Comparison of ENCODE assay signal across 26 cellular contexts in genomic region chr13:25776722-25777121, GRCh38.
DNase-seq lines count a peak whose midpoint lies in the region; ATAC-seq, FAIRE-seq and TF ChIP-seq lines count a peak whose summit lies in the region.
"Had no signal": no experiment of that assay in that cellular context is flagged by ENCODE, and none has a peak within 500 bp of the region (broad histone marks: within the 10 kb centered on the region; RNA-seq: fewer than 3 reads in every experiment).

No MANE protein-coding gene starts in this region.

- H3K4me1 Mint-ChIP-seq in nephron: peaks cover 60% of the 10 kb centered on the region
- no peaks in the 10 kb centered on the region for H3K4me1 Mint-ChIP-seq in stimulated activated naive B cell treated with anti-CD40 and anti-IgM and Interleukin-4, amounts not matched to agents 10 μg/mL and 1 μg/mL and 100 μg/mL, for 72 hours

- no peak overlapping the region for H4K5ac ChIP-seq in H1 (ENCODE audit: insufficient read length, low read depth, low read length)

- DNase-seq in H1 (ENCODE audit: low read depth in 1 of 2, low spot score in 2 of 2): no peak
- DNase-seq in stimulated activated naive B cell treated with anti-CD40 and anti-IgM and Interleukin-4, amounts not matched to agents 10 μg/mL and 1 μg/mL and 100 μg/mL, for 72 hours: no peak
- DNase-seq in activated effector memory CD4-positive, alpha-beta T cell treated with Interleukin-2 at 50 U/mL for 16 hours: no peak
- DNase-seq: C1 segment of cervical spinal cord; CD4-positive, alpha-beta memory T cell; COR-L47; HFFc6; Karpas-422; NCI-H1092 treated with DMSO at 0.1 percent for 48 hours; NCI-H1436; NCI-H187; NCI-H2081 treated with DMSO at 0.1 percent for 48 hours; NCI-H524 treated with DMSO at 0.1 percent for 48 hours; NCI-H774; PC-3; SJCRH30 had no signal

- H3K27ac ChIP-seq in BLaER1 (no peak overlapping the region), HEK293 (ENCODE audit: extremely low read depth, low read depth, low read length) (peak overlapping the region; percentile 40; the same call in 1 of the 2 replicates), H1 (ENCODE audit: low read depth, low read length) (no peak overlapping the region)
- H3K27ac ChIP-seq: SJCRH30 had no signal

- no peak overlapping the region for H3K4ac ChIP-seq in H1 (replicated peaks; ENCODE audit: insufficient read length, low read depth, low read length)

- H3K27me3 Mint-ChIP-seq in nephron (ENCODE audit: low read depth): no peaks in the 10 kb centered on the region
- peaks cover 7 to 15% of the 10 kb centered on the region in 2 donors for H3K27me3 Mint-ChIP-seq in stimulated activated naive B cell treated with anti-CD40 and anti-IgM and Interleukin-4, amounts not matched to agents 10 μg/mL and 1 μg/mL and 100 μg/mL, for 72 hours

- no peak overlapping the region for H3K56ac ChIP-seq in H1 (replicated peaks; ENCODE audit: insufficient read length, low read depth, low read length)

- H3K4me1 ChIP-seq in BLaER1 (peaks cover 51% of the 10 kb centered on the region), HEK293 (ENCODE audit: control insufficient read depth, insufficient read depth, low read length) (peaks cover 16% of the 10 kb centered on the region), H1 (replicated peaks in 1 of 4; ENCODE audit: control insufficient read depth in 3 of 4, insufficient read depth in 4 of 4, low read length in 3 of 4) (peaks cover 0 to 4% (median 1%) of the 10 kb centered on the region in 4 experiments; a peak in 5 of 7 replicates)

- no peaks in the 10 kb centered on the region for H3K36me3 Mint-ChIP-seq in nephron (ENCODE audit: low read depth)
- no peaks in the 10 kb centered on the region for H3K36me3 Mint-ChIP-seq in stimulated activated naive B cell treated with anti-CD40 and anti-IgM and Interleukin-4, amounts not matched to agents 10 μg/mL and 1 μg/mL and 100 μg/mL, for 72 hours
- H3K36me3 Mint-ChIP-seq: CD4-positive, alpha-beta memory T cell had no signal

- no peaks in the 10 kb centered on the region for H3K9me3 ChIP-seq in BLaER1
- no peaks in the 10 kb centered on the region for H3K9me3 ChIP-seq in HEK293 (ENCODE audit: control insufficient read depth, insufficient read depth, low read depth, low read length)
- H3K9me3 ChIP-seq in H1 (ENCODE audit: insufficient read depth in 2 of 2, low read depth in 1 of 2, low read length in 1 of 2): no peaks in the 10 kb centered on the region
- H3K9me3 ChIP-seq: SJCRH30 had no signal

- H2BK5ac ChIP-seq in H1 (ENCODE audit: low read depth, low read length): no peak overlapping the region

- H4K8ac ChIP-seq in H1 (ENCODE audit: extremely low read depth, insufficient read depth, low read length): no peak overlapping the region

- peak overlapping the region; percentile 53; the same call in 1 of the 2 replicates for H2BK15ac ChIP-seq in H1 (ENCODE audit: low read length)

- H3K23me2 ChIP-seq in H1 (ENCODE audit: low read depth, low read length): no peaks in the 10 kb centered on the region

- H2BK12ac ChIP-seq in H1 (ENCODE audit: low read depth, low read length): no peak overlapping the region

- H3K79me1 ChIP-seq in H1 (ENCODE audit: low read depth, low read length): no peaks in the 10 kb centered on the region

- H3K4me2 ChIP-seq in BLaER1 (peak overlapping the region; percentile 22), H1 (ENCODE audit: insufficient read depth in 1 of 2, low read depth in 2 of 2, low read length in 2 of 2) (no peak overlapping the region)

- H4K20me1 ChIP-seq in BLaER1 (no peaks in the 10 kb centered on the region), H1 (replicated peaks in 1 of 2; ENCODE audit: control insufficient read depth in 1 of 2, insufficient read depth in 2 of 2, low read length in 2 of 2) (no peaks in the 10 kb centered on the region)

- no peak overlapping the region for H2BK20ac ChIP-seq in H1 (ENCODE audit: low read length)

- no peak for FAIRE-seq in H1 (lab: Jason Lieb, UNC)
- FAIRE-seq: A204.1, G401.6, GM19239, H54 had no signal

- CTCF ChIA-PET in HEK293 (lab: Yijun Ruan, JAX) (no interaction called here), H1 (lab: Charles Lee; ENCODE audit: partially characterized antibody) (no interaction called here)

- H3K79me2 ChIP-seq in H1 (ENCODE audit: control insufficient read depth in 1 of 2, insufficient read depth in 2 of 2, low read length in 2 of 2): no peaks in the 10 kb centered on the region

- H3K23ac ChIP-seq in H1 (ENCODE audit: insufficient read length): no peak overlapping the region

- no peak overlapping the region for H2AFZ ChIP-seq in H1 (ENCODE audit: low read length)

- H3K27me3 ChIP-seq in BLaER1 (no peaks in the 10 kb centered on the region), H1 (replicated peaks in 1 of 4; ENCODE audit: control insufficient read depth in 3 of 4, extremely low read depth in 1 of 4, insufficient read depth in 3 of 4, low read length in 3 of 4) (no peaks in the 10 kb centered on the region)
- H3K27me3 ChIP-seq: SJCRH30 had no signal

- 87% methylated on average over 7 of the region's 7 CpGs; no CpG with 5 or more reads in 1 of the 2 experiments for WGBS in H1 (ENCODE audit: extremely low coverage in 1 of 2, insufficient coverage in 1 of 2, insufficient read length in 1 of 2, insufficient replicate concordance in 2 of 2, low coverage in 1 of 2, low lambda C conversion rate in 2 of 2, missing lambda C conversion rate in 1 of 2), 2 experiments

- POLR2A ChIA-PET in HEK293 (lab: Yijun Ruan, JAX) (no interaction called here), H1 (lab: Charles Lee; ENCODE audit: partially characterized antibody) (no interaction called here)

- TF ChIP-seq EP300 in H1 (IDR thresholded peaks at IDR 0.05; ENCODE audit: borderline replicate concordance in 1 of 2, low read depth in 2 of 2, low read length in 2 of 2): no peak

- H3K4me3 ChIP-seq in BLaER1 (no peak overlapping the region), HEK293 (ENCODE audit: low read depth, low read length) (no peak overlapping the region), H1 (ENCODE audit: extremely low read depth in 1 of 4, insufficient read depth in 2 of 4, low read depth in 3 of 4, low read length in 4 of 4) (no peak overlapping the region)
- H3K4me3 ChIP-seq: SJCRH30 had no signal

- H3K4me3 Mint-ChIP-seq in nephron: peak overlapping the region in 1 of 3 experiments; percentile 24
- H3K4me3 Mint-ChIP-seq in stimulated activated naive B cell treated with anti-CD40 and anti-IgM and Interleukin-4, amounts not matched to agents 10 μg/mL and 1 μg/mL and 100 μg/mL, for 72 hours: no peak overlapping the region
- H3K4me3 Mint-ChIP-seq: CD4-positive, alpha-beta memory T cell; HFFc6 had no signal

- no peak overlapping the region for H4K91ac ChIP-seq in H1 (replicated peaks; ENCODE audit: insufficient read length, low read length)

- peak overlapping the region; percentile 70 to 90 (median 85) for H3K27ac Mint-ChIP-seq in nephron
- no peak overlapping the region for H3K27ac Mint-ChIP-seq in stimulated activated naive B cell treated with anti-CD40 and anti-IgM and Interleukin-4, amounts not matched to agents 10 μg/mL and 1 μg/mL and 100 μg/mL, for 72 hours
- H3K27ac Mint-ChIP-seq: CD4-positive, alpha-beta memory T cell; HFFc6 had no signal

- no peak overlapping the region for H2AK5ac ChIP-seq in H1 (ENCODE audit: low read depth, low read length)

- no peak overlapping the region for H3K14ac ChIP-seq in H1 (ENCODE audit: insufficient read length)

- no peaks in the 10 kb centered on the region for H3K9me3 Mint-ChIP-seq in nephron
- no peaks in the 10 kb centered on the region for H3K9me3 Mint-ChIP-seq in stimulated activated naive B cell treated with anti-CD40 and anti-IgM and Interleukin-4, amounts not matched to agents 10 μg/mL and 1 μg/mL and 100 μg/mL, for 72 hours
- H3K9me3 Mint-ChIP-seq: CD4-positive, alpha-beta memory T cell had no signal

- H2BK120ac ChIP-seq in H1 (replicated peaks; ENCODE audit: low read depth, low read length): no peak overlapping the region

- H3K18ac ChIP-seq in H1 (ENCODE audit: extremely low read depth, low read length): no peak overlapping the region

- TF ChIP-seq POLR2A in H1 (IDR thresholded peaks at IDR 0.05; ENCODE audit: control extremely low read depth in 1 of 2, low read depth in 2 of 2, low read length in 2 of 2): no peak

- H3K9ac ChIP-seq in BLaER1: no peak overlapping the region
- H3K9ac ChIP-seq in H1 (replicated peaks in 1 of 4; ENCODE audit: extremely low read depth in 1 of 4, low read depth in 3 of 4, low read length in 3 of 4): peak overlapping the region in 1 of 4 experiments; percentile 32; a peak in 1 of 7 replicates

- no peak for TF ChIP-seq CTCF in HEK293 (tag by site-specific recombination; IDR thresholded peaks at IDR 0.05)
- no peak for TF ChIP-seq CTCF in H1 (IDR thresholded peaks at IDR 0.05; ENCODE audit: control extremely low read depth in 1 of 3, insufficient read depth in 1 of 3, low read depth in 1 of 3, low read length in 3 of 3)
- TF ChIP-seq CTCF in nephron (IDR thresholded peaks at IDR 0.05; ENCODE audit: unreplicated experiment in 3 of 3): no peak

- no peak for TF ChIP-seq RAD21 in H1 (IDR thresholded peaks at IDR 0.05 in 1 of 2, conservative IDR thresholded peaks at IDR 0.05 in 1 of 2; ENCODE audit: low read depth in 2 of 2, low read length in 2 of 2)

- no peak for ATAC-seq in stimulated activated naive B cell treated with anti-CD40 and anti-IgM and Interleukin-4, amounts not matched to agents 10 μg/mL and 1 μg/mL and 100 μg/mL, for 72 hours (replicated peaks)
- ATAC-seq in GM18868 (IDR thresholded peaks at IDR 0.05; ENCODE audit: unreplicated experiment) (no peak), HG02763 (IDR thresholded peaks at IDR 0.05; ENCODE audit: unreplicated experiment) (no peak)
- ATAC-seq: PC-3, SK-N-SH treated with all-trans-retinoic acid at 6 μM for 48 hours had no signal

- no peaks in the 10 kb centered on the region for H3K36me3 ChIP-seq in BLaER1
- H3K36me3 ChIP-seq in HEK293 (ENCODE audit: control insufficient read depth in 2 of 2, insufficient read depth in 1 of 2, low read length in 2 of 2): no peaks in the 10 kb centered on the region
- H3K36me3 ChIP-seq in H1 (ENCODE audit: control insufficient read depth in 2 of 4, insufficient read depth in 4 of 4, low read length in 3 of 4): no peaks in the 10 kb centered on the region
- H3K36me3 ChIP-seq: SJCRH30 had no signal

TF ChIP-seq in HEK293, 187 proteins besides CTCF, POLR2A, EP300 and RAD21 (continues in another document):
- TF ChIP-seq ZNF843 (tag by site-specific recombination; IDR thresholded peaks at IDR 0.05): no peak

TF ChIP-seq in H1, 55 proteins besides CTCF, POLR2A, EP300 and RAD21 (continues in another document):
- TF ChIP-seq CHD1 (IDR thresholded peaks at IDR 0.05; ENCODE audit: low read depth, low read length) (no peak), KDM5A (IDR thresholded peaks at IDR 0.05; ENCODE audit: low read length) (no peak), TBP (IDR thresholded peaks at IDR 0.05; ENCODE audit: low read depth, low read length) (no peak), SRF (IDR thresholded peaks at IDR 0.05; ENCODE audit: low read depth, low read length) (no peak)
